10 cellular contexts compared by ENCODE assay signal in genomic region chr12:95763809-95764253, GRCh38. TPM values are rescaled to one million over a fixed set of nuclear protein-coding genes. Genes with fewer than 3 reads are reported as not detected.
DNase-seq lines count a peak whose midpoint lies in the region; ATAC-seq and TF ChIP-seq lines count a peak whose summit lies in the region.
"Had no signal": no experiment of that assay in that cellular context is flagged by ENCODE, and none has a peak within 500 bp of the region (broad histone marks: within the 10 kb centered on the region; RNA-seq: fewer than 3 reads in every experiment).

No MANE protein-coding gene starts in this region.

- no peaks in the 10 kb centered on the region for H3K36me3 Mint-ChIP-seq in activated naive CD4-positive, alpha-beta T cell treated with anti-CD3 and anti-CD28 coated beads for 36 hours (ENCODE audit: low read depth)
- H3K36me3 Mint-ChIP-seq in type B pancreatic cell = peaks cover 4% of the 10 kb centered on the region
- H3K36me3 Mint-ChIP-seq in naive thymus-derived CD8-positive, alpha-beta T cell = no peaks in the 10 kb centered on the region
- H3K36me3 Mint-ChIP-seq: CD4-positive, CD25-positive, alpha-beta regulatory T cell had no signal

- no peaks in the 10 kb centered on the region for H3K9me3 Mint-ChIP-seq in activated naive CD4-positive, alpha-beta T cell treated with anti-CD3 and anti-CD28 coated beads for 36 hours
- no peaks in the 10 kb centered on the region for H3K9me3 Mint-ChIP-seq in type B pancreatic cell
- peaks cover 0 to 2% (median 0%) of the 10 kb centered on the region in 9 donors for H3K9me3 Mint-ChIP-seq in naive thymus-derived CD8-positive, alpha-beta T cell

- intact Hi-C loops in activated naive CD4-positive, alpha-beta T cell treated with anti-CD3 and anti-CD28 coated beads for 36 hours (cut with micrococcal nuclease) = no loop called here

- H3K27ac Mint-ChIP-seq in activated naive CD4-positive, alpha-beta T cell treated with anti-CD3 and anti-CD28 coated beads for 36 hours = no peak overlapping the region
- H3K27ac Mint-ChIP-seq in type B pancreatic cell = peak overlapping the region; percentile 43
- no peak overlapping the region for H3K27ac Mint-ChIP-seq in naive thymus-derived CD8-positive, alpha-beta T cell
- H3K27ac Mint-ChIP-seq: CD4-positive, CD25-positive, alpha-beta regulatory T cell had no signal

- DNase-seq in activated naive CD4-positive, alpha-beta T cell treated with anti-CD3 and anti-CD28 coated beads for 36 hours = peak; percentile 6
- no peak for DNase-seq in activated naive CD4-positive, alpha-beta T cell treated with anti-CD3 and anti-CD28 coated beads, Interleukin-2, amount 50 U/mL, for 16 hours
- DNase-seq in SHP77 treated with DMSO at 0.1 percent for 48 hours (lab: John Stamatoyannopoulos, UW) = peak; percentile 96
- peak; percentile 83 to 92 for DNase-seq in foreskin fibroblast
- no peak for DNase-seq in type B pancreatic cell (ENCODE audit: extremely low spot score, unreplicated experiment)
- DNase-seq in naive thymus-derived CD8-positive, alpha-beta T cell = no peak
- DNase-seq in NCI-H2171 (lab: John Stamatoyannopoulos, UW) = no peak
- DNase-seq in DMS 273 treated with DMSO at 0.1 percent for 48 hours (lab: John Stamatoyannopoulos, UW) = no peak
- DNase-seq: CD4-positive, CD25-positive, alpha-beta regulatory T cell; uterus had no signal

- no peak overlapping the region for H3K4me3 Mint-ChIP-seq in activated naive CD4-positive, alpha-beta T cell treated with anti-CD3 and anti-CD28 coated beads for 36 hours
- no peak overlapping the region for H3K4me3 Mint-ChIP-seq in type B pancreatic cell
- no peak overlapping the region for H3K4me3 Mint-ChIP-seq in naive thymus-derived CD8-positive, alpha-beta T cell
- H3K4me3 Mint-ChIP-seq: CD4-positive, CD25-positive, alpha-beta regulatory T cell had no signal

- CTCF ChIA-PET in activated naive CD4-positive, alpha-beta T cell treated with anti-CD3 and anti-CD28 coated beads for 36 hours (lab: Charles Lee) = no interaction called here

- no peaks in the 10 kb centered on the region for H3K4me1 Mint-ChIP-seq in activated naive CD4-positive, alpha-beta T cell treated with anti-CD3 and anti-CD28 coated beads for 36 hours (ENCODE audit: low read depth)
- H3K4me1 Mint-ChIP-seq in type B pancreatic cell (ENCODE audit: unreplicated experiment) = no peaks in the 10 kb centered on the region
- no peaks in the 10 kb centered on the region for H3K4me1 Mint-ChIP-seq in naive thymus-derived CD8-positive, alpha-beta T cell
- H3K4me1 Mint-ChIP-seq: CD4-positive, CD25-positive, alpha-beta regulatory T cell had no signal

- no peak overlapping the region for H3K4me3 ChIP-seq in foreskin fibroblast (ENCODE audit: low read depth in 1 of 2, low read length in 2 of 2)
- H3K4me3 ChIP-seq: uterus had no signal

- ATAC-seq in naive thymus-derived CD8-positive, alpha-beta T cell = no peak

- peaks cover 34% of the 10 kb centered on the region for H3K27me3 Mint-ChIP-seq in activated naive CD4-positive, alpha-beta T cell treated with anti-CD3 and anti-CD28 coated beads for 36 hours (ENCODE audit: low read depth)
- peaks cover 7% of the 10 kb centered on the region for H3K27me3 Mint-ChIP-seq in type B pancreatic cell
- H3K27me3 Mint-ChIP-seq in naive thymus-derived CD8-positive, alpha-beta T cell = peaks cover 8 to 45% (median 23%) of the 10 kb centered on the region in 5 donors

- POLR2A ChIA-PET in naive thymus-derived CD8-positive, alpha-beta T cell (lab: Charles Lee) = no interaction called here

- TF ChIP-seq CTCF in foreskin fibroblast (IDR thresholded peaks at IDR 0.05; ENCODE audit: low read depth, low read length) = no peak
- TF ChIP-seq CTCF in type B pancreatic cell (conservative IDR thresholded peaks at IDR 0.05) = no peak

RNA-seq across cellular contexts. Expression of gene NTN4, which starts 26.7 kb away (rescaled TPM):
- not detected for total RNA-seq in activated naive CD4-positive, alpha-beta T cell treated with anti-CD3 and anti-CD28 coated beads for 36 hours
- total RNA-seq in type B pancreatic cell (ENCODE audit: low replicate concordance) = 21.2 and 23.5 TPM in 2 replicates
- total RNA-seq in naive thymus-derived CD8-positive, alpha-beta T cell = not detected
- polyA plus RNA-seq in naive thymus-derived CD8-positive, alpha-beta T cell = not detected
- total RNA-seq: CD4-positive, CD25-positive, alpha-beta regulatory T cell had no signal

Comparison
In these comparisons a context has a peak if more than half of its experiments do, and no peak if none do; other contexts are left out.
1. DNase-seq: peak in activated naive CD4-positive, alpha-beta T cell treated with anti-CD3 and anti-CD28 coated beads for 36 hours (single experiment), SHP77 treated with DMSO at 0.1 percent for 48 hours (single experiment) and foreskin fibroblast (2 of 2); none in activated naive CD4-positive, alpha-beta T cell treated with anti-CD3 and anti-CD28 coated beads, Interleukin-2, amount 50 U/mL, for 16 hours (single experiment), type B pancreatic cell (single experiment), naive thymus-derived CD8-positive, alpha-beta T cell (0 of 10), NCI-H2171 (single experiment) and DMS 273 treated with DMSO at 0.1 percent for 48 hours (single experiment).
2. RNA of gene NTN4, which starts 26.7 kb away (total RNA-seq): 21.2 to 23.5 TPM in type B pancreatic cell; not detected in activated naive CD4-positive, alpha-beta T cell treated with anti-CD3 and anti-CD28 coated beads for 36 hours and not detected in naive thymus-derived CD8-positive, alpha-beta T cell; every median in the first group is over 10 times any median in the second.